Comparison of ENCODE assay signal across 8 cellular contexts in the genomic region with DNA sequence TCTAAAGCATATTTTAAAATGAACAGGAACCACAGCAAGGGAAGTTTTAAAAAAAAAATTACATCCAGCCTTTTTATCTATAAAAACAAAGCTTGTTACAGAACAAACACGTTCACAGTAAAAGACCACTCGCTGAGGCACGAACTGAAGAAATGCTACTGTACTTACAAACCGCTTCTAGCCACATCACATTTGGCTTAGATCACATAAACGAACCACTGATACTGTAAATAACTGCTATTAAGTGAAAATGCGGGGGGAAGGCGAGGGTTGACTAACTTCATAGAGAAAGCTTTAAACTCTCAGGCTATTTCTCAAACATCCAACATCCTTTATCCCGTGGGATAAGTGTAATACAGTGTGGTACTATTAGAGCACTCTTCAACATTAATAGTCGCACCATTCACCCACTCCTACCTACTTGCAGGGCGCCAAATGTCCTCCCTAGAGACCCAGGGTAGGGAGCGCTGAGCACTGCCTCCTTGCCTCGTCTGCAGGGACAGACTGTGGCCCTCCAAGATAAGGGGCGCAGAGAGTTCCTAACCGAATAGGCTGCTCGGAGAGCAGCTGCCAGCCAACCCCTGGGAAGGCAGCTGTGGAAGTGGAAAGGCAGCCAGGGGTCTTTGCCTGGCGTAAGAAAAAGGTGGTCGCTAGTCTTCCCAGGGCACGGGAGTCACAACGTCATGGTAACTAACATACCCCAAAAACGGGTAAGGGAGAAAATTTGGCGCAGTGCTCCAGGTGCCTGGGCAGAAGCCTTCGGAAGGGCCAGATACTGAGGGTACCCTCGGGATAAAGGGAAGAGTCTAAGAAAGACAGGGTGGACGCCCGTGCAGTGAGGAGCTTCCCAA. TPM values are rescaled to one million over a fixed set of nuclear protein-coding genes. Genes with fewer than 3 reads are reported as not detected.
DNase-seq lines count a peak whose midpoint lies in the region; ATAC-seq, FAIRE-seq and TF ChIP-seq lines count a peak whose summit lies in the region.

No MANE protein-coding gene starts in this region.

- peaks cover 3% of the 10 kb centered on the region for H3K9me3 Mint-ChIP-seq in activated naive CD8-positive, alpha-beta T cell treated with anti-CD3 and anti-CD28 coated beads, Interleukin-2, amount 50 U/mL, for 24 hours

- peaks cover 7% of the 10 kb centered on the region for H3F3A ChIP-seq in OCI-LY1 (ENCODE audit: insufficient read depth, low read length)

- H3K4me1 ChIP-seq in A549 (0 out of 3 replicates have a peak, but pooled peaks cover 5% of the 10 kb centered on the region), OCI-LY1 (ENCODE audit: insufficient read depth, low read length, severe bottlenecking) (peaks cover 41% of the 10 kb centered on the region), hepatocyte (ENCODE audit: insufficient read depth) (peaks cover 4% of the 10 kb centered on the region), rectal smooth muscle tissue (ENCODE audit: control insufficient read depth, insufficient read depth, low read length) (no peaks in the 10 kb centered on the region)

- CTCF ChIA-PET in A549 (lab: Yijun Ruan, JAX), result interaction anchor here (0.6 to 8.9 kb wide), 5 partner anchors 9 to 114 kb away, joined by 3 to 38 read pairs (median 5); no protein-coding TSS in a partner anchor

- H3K79me2 ChIP-seq in OCI-LY1 (ENCODE audit: insufficient read depth, low read length) (peaks cover 11% of the 10 kb centered on the region), hepatocyte (peaks cover 4% of the 10 kb centered on the region)

- TF ChIP-seq EP300 in A549 (IDR thresholded peaks at IDR 0.05), result no peak

- H3K9me3 ChIP-seq in A549 (no peaks in the 10 kb centered on the region), OCI-LY1 (ENCODE audit: low read length) (no peaks in the 10 kb centered on the region), hepatocyte (ENCODE audit: low read depth) (no peaks in the 10 kb centered on the region)

- no peaks in the 10 kb centered on the region for H4K20me1 ChIP-seq in OCI-LY1 (ENCODE audit: insufficient read depth, low read length)
- no peaks in the 10 kb centered on the region for H4K20me1 ChIP-seq in hepatocyte (ENCODE audit: insufficient read depth, poor library complexity, severe bottlenecking)

- H3K4me3 Mint-ChIP-seq in activated naive CD8-positive, alpha-beta T cell treated with anti-CD3 and anti-CD28 coated beads, Interleukin-2, amount 50 U/mL, for 24 hours, result peak overlapping the region; percentile 97

- H3K4me3 ChIP-seq in A549 (peak overlapping the region; percentile 73), OCI-LY1 (ENCODE audit: low read depth, low read length, poor library complexity, severe bottlenecking) (peak overlapping the region; percentile 97), hepatocyte (peak overlapping the region; percentile 50), rectal smooth muscle tissue (ENCODE audit: low read length) (peak overlapping the region; percentile 99)

- H3K4me2 ChIP-seq in A549, result peak overlapping the region; percentile 76
- H3K4me2 ChIP-seq in OCI-LY1 (ENCODE audit: low read length), result peak overlapping the region; percentile 94
- peak overlapping the region; percentile 92 for H3K4me2 ChIP-seq in hepatocyte

- peaks cover 10% of the 10 kb centered on the region for H3K36me3 Mint-ChIP-seq in activated naive CD8-positive, alpha-beta T cell treated with anti-CD3 and anti-CD28 coated beads, Interleukin-2, amount 50 U/mL, for 24 hours (ENCODE audit: low read depth)

- no peak for TF ChIP-seq RAD21 in A549 (conservative IDR thresholded peaks at IDR 0.05 in 1 of 2, IDR thresholded peaks at IDR 0.05 in 1 of 2)

- peaks cover 14% of the 10 kb centered on the region; the same call in 1 of the 2 replicates for H3K36me3 ChIP-seq in OCI-LY1 (ENCODE audit: insufficient read depth, low read length)
- no peaks in the 10 kb centered on the region for H3K36me3 ChIP-seq in hepatocyte (replicated peaks; ENCODE audit: insufficient read depth, low read depth)
- H3K36me3 ChIP-seq in rectal smooth muscle tissue (ENCODE audit: control insufficient read depth, insufficient read depth, low read length), result no peaks in the 10 kb centered on the region

- POLR2A ChIA-PET in A549 (lab: Yijun Ruan, JAX), result interaction anchor here (0.7 kb wide), 1 partner anchor 201 kb away, joined by 3 read pairs; no protein-coding TSS in a partner anchor

- TF ChIP-seq CTCF in A549 (IDR thresholded peaks at IDR 0.05), result no peak
- TF ChIP-seq CTCF in OCI-LY1 (IDR thresholded peaks at IDR 0.05; ENCODE audit: low read length), result no peak
- no peak for TF ChIP-seq CTCF in hepatocyte (IDR thresholded peaks at IDR 0.05; ENCODE audit: poor library complexity)

- H3K9ac ChIP-seq in OCI-LY1 (ENCODE audit: low read length), result peak overlapping the region; percentile 84
- peak overlapping the region; percentile 76 for H3K9ac ChIP-seq in rectal smooth muscle tissue (ENCODE audit: low read length)

- 51% methylated on average over 25 of the region's 25 CpGs for WGBS in A549 (ENCODE audit: missing lambda C conversion rate)
- 18% methylated on average over 25 of the region's 25 CpGs for WGBS in hepatocyte (ENCODE audit: low lambda C conversion rate, missing lambda C conversion rate)

- H3K4me1 Mint-ChIP-seq in activated naive CD8-positive, alpha-beta T cell treated with anti-CD3 and anti-CD28 coated beads, Interleukin-2, amount 50 U/mL, for 24 hours, result peaks cover 56% of the 10 kb centered on the region

- no peak for DNase-seq in A549 (ENCODE audit: low read depth in 1 of 2, low spot score in 1 of 2)
- peak; percentile 34 for DNase-seq in activated naive CD8-positive, alpha-beta T cell treated with anti-CD3 and anti-CD28 coated beads, Interleukin-2, amount 50 U/mL, for 24 hours
- DNase-seq in hepatocyte (ENCODE audit: low spot score), result peak; percentile 37
- DNase-seq in MV-4-11 (lab: John Stamatoyannopoulos, UW), result no peak

- H3K27ac ChIP-seq in A549, result peak overlapping the region; percentile 61 to 84; a peak in 5 of 6 replicates
- H3K27ac ChIP-seq in OCI-LY1 (ENCODE audit: low read depth, low read length, poor library complexity, severe bottlenecking), result peak overlapping the region; percentile 32
- peak overlapping the region; percentile 26 for H3K27ac ChIP-seq in hepatocyte
- peak overlapping the region; percentile 94 for H3K27ac ChIP-seq in rectal smooth muscle tissue (ENCODE audit: low read depth, low read length)

- H3K27me3 ChIP-seq in OCI-LY1 (ENCODE audit: insufficient read depth, low read length) (no peaks in the 10 kb centered on the region), hepatocyte (no peaks in the 10 kb centered on the region), rectal smooth muscle tissue (ENCODE audit: control insufficient read depth, insufficient read depth, low read length) (no peaks in the 10 kb centered on the region)

- no peaks in the 10 kb centered on the region for H3K27me3 Mint-ChIP-seq in activated naive CD8-positive, alpha-beta T cell treated with anti-CD3 and anti-CD28 coated beads, Interleukin-2, amount 50 U/mL, for 24 hours

- no peak for FAIRE-seq in A549 (lab: Jason Lieb, UNC)

- no peak for TF ChIP-seq POLR2A in A549 (IDR thresholded peaks at IDR 0.05; ENCODE audit: low read length)
- TF ChIP-seq POLR2A in GM18505 (IDR thresholded peaks at IDR 0.05; ENCODE audit: borderline replicate concordance, extremely low read depth, insufficient read depth, insufficient read length), result no peak

- ATAC-seq in A549 (peak; percentile 9 to 20; a peak in 3 of 6 replicates), GM18505 (IDR thresholded peaks at IDR 0.05; ENCODE audit: unreplicated experiment) (peak; percentile 24), HG03060 (IDR thresholded peaks at IDR 0.05; ENCODE audit: low read depth, unreplicated experiment) (peak; percentile 30)
- peak; percentile 26 for ATAC-seq in activated naive CD8-positive, alpha-beta T cell treated with anti-CD3 and anti-CD28 coated beads, Interleukin-2, amount 50 U/mL, for 24 hours

- H3K9me2 ChIP-seq in OCI-LY1 (ENCODE audit: low read depth, low read length) (no peaks in the 10 kb centered on the region), hepatocyte (replicated peaks; ENCODE audit: insufficient read depth) (no peaks in the 10 kb centered on the region)

- H3K27ac Mint-ChIP-seq in activated naive CD8-positive, alpha-beta T cell treated with anti-CD3 and anti-CD28 coated beads, Interleukin-2, amount 50 U/mL, for 24 hours, result peak overlapping the region; percentile 87

- H2AFZ ChIP-seq in OCI-LY1 (ENCODE audit: low read length), result no peak overlapping the region
- peak overlapping the region; percentile 84 for H2AFZ ChIP-seq in hepatocyte

TF ChIP-seq in A549, 52 proteins besides CTCF, POLR2A, EP300 and RAD21 (continues in another document):
- TF ChIP-seq FOSL2 (IDR thresholded peaks at IDR 0.05), result no peak
- TF ChIP-seq FOSL2 (CRISPR knock-in tag; IDR thresholded peaks at IDR 0.05), result no peak
- TF ChIP-seq, protein P1, sequence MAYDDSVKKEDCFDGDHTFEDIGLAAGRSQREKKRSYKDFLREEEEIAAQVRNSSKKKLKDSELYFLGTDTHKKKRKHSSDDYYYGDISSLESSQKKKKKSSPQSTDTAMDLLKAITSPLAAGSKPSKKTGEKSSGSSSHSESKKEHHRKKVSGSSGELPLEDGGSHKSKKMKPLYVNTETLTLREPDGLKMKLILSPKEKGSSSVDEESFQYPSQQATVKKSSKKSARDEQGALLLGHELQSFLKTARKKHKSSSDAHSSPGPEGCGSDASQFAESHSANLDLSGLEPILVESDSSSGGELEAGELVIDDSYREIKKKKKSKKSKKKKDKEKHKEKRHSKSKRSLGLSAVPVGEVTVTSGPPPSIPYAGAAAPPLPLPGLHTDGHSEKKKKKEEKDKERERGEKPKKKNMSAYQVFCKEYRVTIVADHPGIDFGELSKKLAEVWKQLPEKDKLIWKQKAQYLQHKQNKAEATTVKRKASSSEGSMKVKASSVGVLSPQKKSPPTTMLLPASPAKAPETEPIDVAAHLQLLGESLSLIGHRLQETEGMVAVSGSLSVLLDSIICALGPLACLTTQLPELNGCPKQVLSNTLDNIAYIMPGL (CRISPR knock-in tag; IDR thresholded peaks at IDR 0.05; ENCODE audit: borderline replicate concordance), result no peak
- TF ChIP-seq KDM1A (IDR thresholded peaks at IDR 0.05; ENCODE audit: low read depth), result no peak
- TF ChIP-seq, protein P2, sequence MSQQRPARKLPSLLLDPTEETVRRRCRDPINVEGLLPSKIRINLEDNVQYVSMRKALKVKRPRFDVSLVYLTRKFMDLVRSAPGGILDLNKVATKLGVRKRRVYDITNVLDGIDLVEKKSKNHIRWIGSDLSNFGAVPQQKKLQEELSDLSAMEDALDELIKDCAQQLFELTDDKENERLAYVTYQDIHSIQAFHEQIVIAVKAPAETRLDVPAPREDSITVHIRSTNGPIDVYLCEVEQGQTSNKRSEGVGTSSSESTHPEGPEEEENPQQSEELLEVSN (IDR thresholded peaks at IDR 0.05; ENCODE audit: borderline replicate concordance, low read depth), result no peak
- no peak for TF ChIP-seq FOSB (CRISPR knock-in tag; IDR thresholded peaks at IDR 0.05)
- TF ChIP-seq CHD4 (IDR thresholded peaks at IDR 0.05; ENCODE audit: borderline replicate concordance), result no peak

RNA-seq across cellular contexts. Expression of a gene that starts 0.8 kb away (rescaled TPM):
- polyA plus RNA-seq in A549 (2011; rRNA removed) (1.5 and 1.7 TPM in 2 replicates), A549 (2017; fragmentation: RNase III; extraction: RNeasy Plus Mini Kit Qiagen cat#74134 plus additional on column Dnase treatment) (0.49 to 0.86 TPM (median 0.63 TPM) in 3 replicates), hepatocyte (30.0 and 32.8 TPM in 2 replicates)
- polyA plus RNA-seq in A549 (2012; cell fraction: cytosol; rRNA removed), result 0.25 and 0.26 TPM in 2 replicates
- polyA plus RNA-seq in A549 (2012; cell fraction: nucleus; rRNA removed), result 0.21 and 0.38 TPM in 2 replicates
- 0.34 and 1.6 TPM in 2 replicates for polyA minus RNA-seq in A549 (2011; rRNA and poly(A)+ RNA removed)
- total RNA-seq in hepatocyte, result 20.5 and 26.1 TPM in 2 replicates

Comparison
In these comparisons a context has a peak if more than half of its experiments do, and no peak if none do; other contexts are left out.
1. DNase-seq: peak in activated naive CD8-positive, alpha-beta T cell treated with anti-CD3 and anti-CD28 coated beads, Interleukin-2, amount 50 U/mL, for 24 hours (single experiment) and hepatocyte (single experiment); none in A549 (0 of 2) and MV-4-11 (single experiment).
2. H3K27ac ChIP-seq: peak in every context shown above with its lines; median percentile 94 in rectal smooth muscle tissue; 72 in A549; 32 in OCI-LY1; 26 in hepatocyte.
3. RNA of a gene that starts 0.8 kb away (polyA plus RNA-seq): 30.0 to 32.8 TPM in hepatocyte; 0.21 to 1.7 TPM in A549; every median in the first group is over 10 times any median in the second.
4. Peak in every context shown above with its lines, with median percentiles within 50 percentile points of each other: ATAC-seq, H3K4me2 ChIP-seq and H3K4me3 ChIP-seq.